Comparison of ENCODE assay signal across 8 cellular contexts in the genomic region with DNA sequence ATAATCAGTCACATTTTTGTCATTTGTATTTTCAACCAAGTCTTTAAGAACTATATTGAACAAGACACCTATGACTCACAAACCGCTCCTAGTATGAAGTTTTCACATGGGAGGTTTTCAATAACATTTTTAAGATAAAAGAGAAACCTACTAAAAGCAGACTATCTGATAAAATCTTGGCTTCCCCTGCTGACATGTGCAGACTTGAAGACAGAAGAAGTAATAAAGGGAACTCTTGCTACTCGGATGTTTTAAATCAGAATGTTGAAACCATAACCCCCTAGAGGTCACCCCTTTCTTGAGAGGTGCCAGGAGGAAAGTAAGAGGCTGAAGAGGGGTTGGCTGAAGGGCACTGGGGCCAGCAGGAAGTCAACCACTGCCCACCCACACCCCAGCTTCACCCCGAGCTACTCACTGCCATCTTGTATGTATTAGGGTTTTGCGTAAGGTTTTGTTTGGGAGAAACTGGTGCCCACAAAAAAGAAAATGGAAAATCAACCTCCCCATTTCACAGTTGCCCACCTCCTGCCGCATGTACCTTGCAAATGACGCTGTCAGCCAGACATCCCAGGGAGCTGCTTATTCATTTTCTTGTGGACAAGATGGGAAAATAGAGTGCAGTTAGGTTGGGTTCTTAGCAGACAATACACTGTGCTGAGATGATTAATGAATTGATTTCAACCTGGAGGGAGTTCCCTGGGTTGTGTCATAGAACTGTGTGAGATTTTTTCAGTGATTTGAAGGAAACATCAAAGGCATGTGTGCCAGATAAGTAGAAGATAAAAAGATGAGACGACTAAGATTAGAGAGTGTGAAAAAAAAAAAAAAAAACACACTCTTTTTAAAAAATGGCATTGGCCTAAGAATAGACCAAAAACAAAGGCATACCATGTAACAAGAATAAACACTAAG.
A peak's percentile ranks its signal among the peaks of the same experiment; 100 is the strongest.
DNase-seq lines count a peak whose midpoint lies in the region; ATAC-seq, FAIRE-seq and TF ChIP-seq lines count a peak whose summit lies in the region.

No MANE protein-coding gene starts in this region.

- 69 to 79% methylated on average over 7 of the region's 7 CpGs for WGBS in tibial nerve, 2 donors
- 54% methylated on average over 7 of the region's 7 CpGs for WGBS in HepG2 (ENCODE audit: low lambda C conversion rate)

- peak overlapping the region; percentile 74 for H3K4me3 Mint-ChIP-seq in activated CD4-positive, alpha-beta T cell treated with anti-CD3 and anti-CD28 coated beads, Interleukin-2, amount 10 ng/mL, durations not matched to agents 24 days and 14 days
- no peak overlapping the region for H3K4me3 Mint-ChIP-seq in dendritic cell treated with granulocyte-macrophage colony-stimulating factor and Interleukin-4, amounts not matched to agents 40 ng/mL and 50 ng/mL, for 4 days

- DNase-seq in Jurkat, Clone E6-1 (ENCODE audit: low read depth, low spot score): peak; percentile 44
- peak; percentile 80 for DNase-seq in activated CD4-positive, alpha-beta T cell treated with anti-CD3 and anti-CD28 coated beads, Interleukin-2, amount 10 ng/mL, durations not matched to agents 24 days and 14 days
- DNase-seq in stimulated activated CD4-positive, alpha-beta T cell treated with anti-CD3 and anti-CD28 coated beads, TNF-alpha, amount 100 ng/mL, for 4 hours (ENCODE audit: low read depth in 3 of 3): peak in 2 of 3 experiments; percentile 9 to 31
- DNase-seq in dorsolateral prefrontal cortex (no peak), tibial nerve (ENCODE audit: low spot score in 2 of 2) (no peak), HepG2 (ENCODE audit: low spot score) (no peak)

- intact Hi-C loops in activated CD4-positive, alpha-beta T cell treated with anti-CD3 and anti-CD28 coated beads, Interleukin-2, amount 10 ng/mL, durations not matched to agents 24 days and 14 days (cut with micrococcal nuclease): loop anchor here (1.0 to 5.0 kb wide), 13 partner anchors 14 to 274 kb away; no protein-coding TSS in a partner anchor
- intact Hi-C loops in dendritic cell treated with granulocyte-macrophage colony-stimulating factor and Interleukin-4, amounts not matched to agents 40 ng/mL and 50 ng/mL, for 4 days (cut with micrococcal nuclease): loop anchor here (5.0 kb wide), 1 partner anchor 152 kb away; no protein-coding TSS in a partner anchor
- intact Hi-C loops in dorsolateral prefrontal cortex (cut with DNase I): no loop called here
- intact Hi-C loops in HepG2 (cut with micrococcal nuclease; ENCODE audit: unreplicated experiment): no loop called here

- H3K27ac Mint-ChIP-seq in activated CD4-positive, alpha-beta T cell treated with anti-CD3 and anti-CD28 coated beads, Interleukin-2, amount 10 ng/mL, durations not matched to agents 24 days and 14 days: peak overlapping the region; percentile 98
- H3K27ac Mint-ChIP-seq in dendritic cell treated with granulocyte-macrophage colony-stimulating factor and Interleukin-4, amounts not matched to agents 40 ng/mL and 50 ng/mL, for 4 days: peak overlapping the region; percentile 68

- ATAC-seq in GM18511 (IDR thresholded peaks at IDR 0.05; ENCODE audit: unreplicated experiment): no peak
- ATAC-seq in HepG2: no peak

- no TSS peak for BruUV-seq in HepG2 (replicated peaks; lab: Mats Ljungman, UMichigan)

- no peak overlapping the region for H3K4me2 ChIP-seq in HepG2 (ENCODE audit: low read depth, low read length)

- H3K9me3 ChIP-seq in tibial nerve (peaks cover 0 to 1% (median 0%) of the 10 kb centered on the region in 4 donors), HepG2 (ENCODE audit: low read length) (no peaks in the 10 kb centered on the region)

- H3K36me3 Mint-ChIP-seq in activated CD4-positive, alpha-beta T cell treated with anti-CD3 and anti-CD28 coated beads, Interleukin-2, amount 10 ng/mL, durations not matched to agents 24 days and 14 days (ENCODE audit: low read depth): peaks cover 41% of the 10 kb centered on the region
- H3K36me3 Mint-ChIP-seq in dendritic cell treated with granulocyte-macrophage colony-stimulating factor and Interleukin-4, amounts not matched to agents 40 ng/mL and 50 ng/mL, for 4 days (ENCODE audit: low read depth): no peaks in the 10 kb centered on the region

- H3K27me3 Mint-ChIP-seq in activated CD4-positive, alpha-beta T cell treated with anti-CD3 and anti-CD28 coated beads, Interleukin-2, amount 10 ng/mL, durations not matched to agents 24 days and 14 days: no peaks in the 10 kb centered on the region
- no peaks in the 10 kb centered on the region for H3K27me3 Mint-ChIP-seq in dendritic cell treated with granulocyte-macrophage colony-stimulating factor and Interleukin-4, amounts not matched to agents 40 ng/mL and 50 ng/mL, for 4 days

- CTCF ChIA-PET in HepG2 (lab: Yijun Ruan, JAX; ENCODE audit: low intra/inter-chr PET ratio, low total read pairs): no interaction called here

- no peak for FAIRE-seq in HepG2 (lab: Jason Lieb, UNC)

- TF ChIP-seq POLR2A in tibial nerve (IDR thresholded peaks at IDR 0.05) (no peak), HepG2 (IDR thresholded peaks at IDR 0.05; ENCODE audit: insufficient read depth in 1 of 2, low read depth in 2 of 2, low read length in 2 of 2) (no peak)

- H4K20me1 ChIP-seq in HepG2 (ENCODE audit: insufficient read depth, low read length): no peaks in the 10 kb centered on the region

- peak overlapping the region in 19 of 59 donors; percentile 6 to 65 (median 23) for H3K27ac ChIP-seq in dorsolateral prefrontal cortex
- peak overlapping the region in 1 of 4 donors; percentile 58 for H3K27ac ChIP-seq in tibial nerve
- H3K27ac ChIP-seq in HepG2 (ENCODE audit: extremely low read length, insufficient read depth, low read length): no peak overlapping the region

- TF ChIP-seq CTCF in dorsolateral prefrontal cortex (IDR thresholded peaks at IDR 0.05 in 54 of 56, conservative IDR thresholded peaks at IDR 0.05 in 2 of 56; ENCODE audit: low read depth in 1 of 56, partially characterized antibody in 56 of 56) (no peak), tibial nerve (IDR thresholded peaks at IDR 0.05) (no peak), HepG2 (CRISPR knock-in tag; IDR thresholded peaks at IDR 0.05) (no peak)

- no peak overlapping the region for H3K4me3 ChIP-seq in Jurkat, Clone E6-1 (ENCODE audit: low read length)
- no peak overlapping the region for H3K4me3 ChIP-seq in dorsolateral prefrontal cortex
- H3K4me3 ChIP-seq in tibial nerve: no peak overlapping the region
- no peak overlapping the region for H3K4me3 ChIP-seq in HepG2 (replicated peaks in 1 of 3; ENCODE audit: insufficient read depth in 1 of 3, low read depth in 2 of 3, low read length in 3 of 3)

- no peak for TF ChIP-seq EP300 in tibial nerve (IDR thresholded peaks at IDR 0.05)
- no peak for TF ChIP-seq EP300 in HepG2 (IDR thresholded peaks at IDR 0.05; ENCODE audit: low read depth in 2 of 2, low read length in 2 of 2)
- no peak for TF ChIP-seq EP300 in HepG2 (CRISPR knock-in tag; IDR thresholded peaks at IDR 0.05; ENCODE audit: borderline replicate concordance)

- H2AFZ ChIP-seq in HepG2 (ENCODE audit: low read length): no peak overlapping the region

- TF ChIP-seq RAD21 in HepG2 (CRISPR knock-in tag; IDR thresholded peaks at IDR 0.05): no peak

- no peak overlapping the region for H3K9ac ChIP-seq in HepG2 (ENCODE audit: insufficient read depth, low read depth, low read length)

- no peaks in the 10 kb centered on the region for H3K27me3 ChIP-seq in dorsolateral prefrontal cortex
- H3K27me3 ChIP-seq in tibial nerve: no peaks in the 10 kb centered on the region
- peaks cover 0 to 15% of the 10 kb centered on the region in 2 experiments; a peak in 2 of 5 replicates for H3K27me3 ChIP-seq in HepG2 (ENCODE audit: control insufficient read depth in 1 of 2, insufficient read depth in 2 of 2, low read length in 2 of 2)

- H3K4me1 Mint-ChIP-seq in activated CD4-positive, alpha-beta T cell treated with anti-CD3 and anti-CD28 coated beads, Interleukin-2, amount 10 ng/mL, durations not matched to agents 24 days and 14 days: peaks cover 53% of the 10 kb centered on the region
- peaks cover 63% of the 10 kb centered on the region for H3K4me1 Mint-ChIP-seq in dendritic cell treated with granulocyte-macrophage colony-stimulating factor and Interleukin-4, amounts not matched to agents 40 ng/mL and 50 ng/mL, for 4 days (ENCODE audit: low read depth)

- POLR2A ChIA-PET in HepG2 (lab: Yijun Ruan, JAX): no interaction called here

- H3K4me1 ChIP-seq in tibial nerve (peaks cover 0 to 54% (median 32%) of the 10 kb centered on the region in 4 donors), HepG2 (ENCODE audit: insufficient read depth, low read length) (peaks cover 24% of the 10 kb centered on the region)

- H3K36me3 ChIP-seq in tibial nerve (no peaks in the 10 kb centered on the region), HepG2 (replicated peaks in 1 of 2; ENCODE audit: control insufficient read depth in 1 of 2, insufficient read depth in 2 of 2, low read length in 2 of 2) (no peaks in the 10 kb centered on the region)

- in situ Hi-C loops in HepG2 (cut with HindIII; ENCODE audit: extremely low pct_ligation_motif_present, low pct_unique_long_range_greater_than_20kb): no loop called here

- no peaks in the 10 kb centered on the region for H3K79me2 ChIP-seq in HepG2 (ENCODE audit: insufficient read depth, low read length)

- peaks cover 21% of the 10 kb centered on the region for H3K9me3 Mint-ChIP-seq in activated CD4-positive, alpha-beta T cell treated with anti-CD3 and anti-CD28 coated beads, Interleukin-2, amount 10 ng/mL, durations not matched to agents 24 days and 14 days
- H3K9me3 Mint-ChIP-seq in dendritic cell treated with granulocyte-macrophage colony-stimulating factor and Interleukin-4, amounts not matched to agents 40 ng/mL and 50 ng/mL, for 4 days: peaks cover 14% of the 10 kb centered on the region

TF ChIP-seq in HepG2, 621 proteins besides CTCF, POLR2A, EP300 and RAD21 (continues in another document):
- TF ChIP-seq, protein P1, sequence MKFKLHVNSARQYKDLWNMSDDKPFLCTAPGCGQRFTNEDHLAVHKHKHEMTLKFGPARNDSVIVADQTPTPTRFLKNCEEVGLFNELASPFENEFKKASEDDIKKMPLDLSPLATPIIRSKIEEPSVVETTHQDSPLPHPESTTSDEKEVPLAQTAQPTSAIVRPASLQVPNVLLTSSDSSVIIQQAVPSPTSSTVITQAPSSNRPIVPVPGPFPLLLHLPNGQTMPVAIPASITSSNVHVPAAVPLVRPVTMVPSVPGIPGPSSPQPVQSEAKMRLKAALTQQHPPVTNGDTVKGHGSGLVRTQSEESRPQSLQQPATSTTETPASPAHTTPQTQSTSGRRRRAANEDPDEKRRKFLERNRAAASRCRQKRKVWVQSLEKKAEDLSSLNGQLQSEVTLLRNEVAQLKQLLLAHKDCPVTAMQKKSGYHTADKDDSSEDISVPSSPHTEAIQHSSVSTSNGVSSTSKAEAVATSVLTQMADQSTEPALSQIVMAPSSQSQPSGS (CRISPR knock-in tag; IDR thresholded peaks at IDR 0.05): no peak

Comparison
In these comparisons a context has a peak if more than half of its experiments do, and no peak if none do; other contexts are left out.
1. DNase-seq: peak in Jurkat, Clone E6-1 (single experiment), activated CD4-positive, alpha-beta T cell treated with anti-CD3 and anti-CD28 coated beads, Interleukin-2, amount 10 ng/mL, durations not matched to agents 24 days and 14 days (single experiment) and stimulated activated CD4-positive, alpha-beta T cell treated with anti-CD3 and anti-CD28 coated beads, TNF-alpha, amount 100 ng/mL, for 4 hours (2 of 3); none in dorsolateral prefrontal cortex (0 of 10), tibial nerve (0 of 2) and HepG2 (single experiment).
2. intact Hi-C loops: an anchor here in activated CD4-positive, alpha-beta T cell treated with anti-CD3 and anti-CD28 coated beads, Interleukin-2, amount 10 ng/mL, durations not matched to agents 24 days and 14 days (1.0 to 5.0 kb wide) and dendritic cell treated with granulocyte-macrophage colony-stimulating factor and Interleukin-4, amounts not matched to agents 40 ng/mL and 50 ng/mL, for 4 days (5.0 kb wide); none called in dorsolateral prefrontal cortex and HepG2.